10 cellular contexts compared by ENCODE assay signal in the genomic region with DNA sequence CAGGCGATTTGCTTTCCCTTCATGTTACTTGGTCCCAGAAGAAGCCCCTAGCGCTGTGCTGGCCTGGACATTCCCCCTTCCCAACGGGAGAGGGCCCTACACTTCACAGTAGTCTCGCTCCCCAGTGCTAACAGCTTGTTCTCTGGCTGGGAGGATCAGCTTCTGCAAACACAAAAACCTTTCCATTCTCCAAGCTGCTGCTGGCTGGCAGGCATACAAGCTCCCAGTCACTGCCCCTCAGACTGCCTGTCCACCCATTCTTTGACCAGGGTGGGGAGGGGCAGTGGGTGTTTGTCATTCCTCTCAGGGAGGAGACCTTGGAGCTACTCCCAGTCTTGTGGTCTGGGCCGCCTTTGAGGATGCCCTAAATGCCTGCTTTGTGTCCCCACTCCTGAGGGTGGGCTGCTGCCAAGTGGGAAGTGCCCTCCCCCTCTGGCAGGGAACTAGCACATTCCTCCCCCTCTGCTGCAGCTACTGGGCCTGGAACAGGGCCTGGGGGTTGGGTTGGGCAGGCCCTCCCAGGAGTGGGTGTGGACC. TPM values are rescaled to one million over a fixed set of nuclear protein-coding genes. Genes with fewer than 3 reads are reported as not detected.
DNase-seq lines count a peak whose midpoint lies in the region; ATAC-seq and TF ChIP-seq lines count a peak whose summit lies in the region.
"Had no signal": no experiment of that assay in that cellular context is flagged by ENCODE, and none has a peak within 500 bp of the region (broad histone marks: within the 10 kb centered on the region; RNA-seq: fewer than 3 reads in every experiment).

No MANE protein-coding gene starts in this region.

- TF ChIP-seq CTCF in C4-2B (conservative IDR thresholded peaks at IDR 0.05), result no peak
- no peak for TF ChIP-seq CTCF in Panc1 (IDR thresholded peaks at IDR 0.05)
- peak; percentile 59 for TF ChIP-seq CTCF in fibroblast of the aortic adventitia (IDR thresholded peaks at IDR 0.05; ENCODE audit: insufficient read depth, low read length)
- TF ChIP-seq CTCF in neural progenitor cell (IDR thresholded peaks at IDR 0.05), result peak; percentile 49

- DNase-seq in Panc1 (ENCODE audit: low read depth, low spot score) (no peak), fibroblast of the aortic adventitia (ENCODE audit: low read depth) (peak; percentile 96), neural progenitor cell (ENCODE audit: low spot score) (peak; percentile 77), SKM-1 treated with dmso at 0.1 percent for 144 hours (lab: John Stamatoyannopoulos, UW; ENCODE audit: unreplicated experiment) (no peak), NAMALWA (ENCODE audit: low spot score) (no peak), RKO (ENCODE audit: low spot score) (no peak)
- DNase-seq: DMS53, MV-4-11 had no signal

- H3K4me3 Mint-ChIP-seq in neural progenitor cell, result no peak overlapping the region

- intact Hi-C loops in Panc1 (cut with micrococcal nuclease; ENCODE audit: unreplicated experiment), result loop anchor here (1.0 to 2.0 kb wide), 2 partner anchors 65 to 97 kb away; no protein-coding TSS in a partner anchor

- peaks cover 21% of the 10 kb centered on the region for H3K4me1 Mint-ChIP-seq in neural progenitor cell

- H4K20me1 ChIP-seq in neural progenitor cell (ENCODE audit: low read depth), result no peaks in the 10 kb centered on the region

- BruUV-seq in Panc1 (replicated peaks; lab: Mats Ljungman, UMichigan), result no TSS peak

- CTCF ChIA-PET in Panc1 (lab: Charles Lee), result interaction anchor here (0.5 to 3.0 kb wide), 7 partner anchors 12 to 98 kb away, joined by 3 to 14 read pairs (median 4); no protein-coding TSS in a partner anchor

- H3K27me3 ChIP-seq in Panc1 (ENCODE audit: control insufficient read depth, insufficient read depth, low read length) (no peaks in the 10 kb centered on the region), neural progenitor cell (no peaks in the 10 kb centered on the region)

- no peak overlapping the region for H3K9ac ChIP-seq in neural progenitor cell

- H3K9me3 ChIP-seq in Panc1 (ENCODE audit: control insufficient read depth, insufficient read depth, low read depth, low read length), result no peaks in the 10 kb centered on the region
- H3K9me3 ChIP-seq in neural progenitor cell (ENCODE audit: low read depth), result no peaks in the 10 kb centered on the region

- peaks cover 25% of the 10 kb centered on the region for H3K27me3 Mint-ChIP-seq in neural progenitor cell (ENCODE audit: insufficient read depth, low read depth)

- in situ Hi-C loops in Panc1 (cut with HindIII; ENCODE audit: low pct_unique_long_range_greater_than_20kb, low sequenced_read_pairs), result no loop called here

- H3K9me3 Mint-ChIP-seq in neural progenitor cell, result no peaks in the 10 kb centered on the region

- H3K27ac Mint-ChIP-seq in neural progenitor cell, result no peak overlapping the region

- H3K27ac ChIP-seq in C4-2B, result peak overlapping the region; percentile 40
- H3K27ac ChIP-seq in Panc1 (ENCODE audit: low read length), result no peak overlapping the region
- H3K27ac ChIP-seq in neural progenitor cell, result no peak overlapping the region

- peaks cover 2% of the 10 kb centered on the region for H3K36me3 Mint-ChIP-seq in neural progenitor cell

- POLR2A ChIA-PET in Panc1 (lab: Charles Lee), result no interaction called here

- H3K4me3 ChIP-seq in Panc1 (ENCODE audit: low read depth in 2 of 2, low read length in 2 of 2) (no peak overlapping the region), fibroblast of the aortic adventitia (ENCODE audit: low read depth, low read length) (no peak overlapping the region), neural progenitor cell (no peak overlapping the region)

- H2AFZ ChIP-seq in neural progenitor cell (replicated peaks), result no peak overlapping the region

- H3K79me2 ChIP-seq in neural progenitor cell (ENCODE audit: low read depth), result no peaks in the 10 kb centered on the region

- H3K4me1 ChIP-seq in Panc1 (ENCODE audit: control insufficient read depth, insufficient read depth, low read length), result peaks cover 14% of the 10 kb centered on the region
- H3K4me1 ChIP-seq in neural progenitor cell, result no peaks in the 10 kb centered on the region

- H3K36me3 ChIP-seq in Panc1 (ENCODE audit: control insufficient read depth, insufficient read depth, low read length) (no peaks in the 10 kb centered on the region), neural progenitor cell (no peaks in the 10 kb centered on the region)

- ATAC-seq in Panc1, result peak; percentile 16; the same call in 1 of the 2 replicates
- ATAC-seq in HG02970 (IDR thresholded peaks at IDR 0.05; ENCODE audit: low FRiP score, unreplicated experiment), result no peak

- H3F3A ChIP-seq in neural progenitor cell (ENCODE audit: low read depth), result no peaks in the 10 kb centered on the region

- H3K4me2 ChIP-seq in neural progenitor cell, result no peak overlapping the region

RNA-seq across cellular contexts. Expression of gene ENHO, which starts 20.8 kb away (rescaled TPM):
- total RNA-seq in Panc1 (2021; ENCODE audit: unreplicated experiment) (7.2 TPM), fibroblast of the aortic adventitia (ENCODE audit: low replicate concordance) (not detected in 2 replicates), neural progenitor cell (ENCODE audit: low replicate concordance) (4.4 and 21.3 TPM in 2 replicates)
- 9.5 TPM for polyA plus RNA-seq in Panc1 (2012; ENCODE audit: insufficient read length)

RNA-seq across cellular contexts. Expression of gene DNAI1, which starts 43.4 kb away (rescaled TPM):
- total RNA-seq in Panc1 (2021; ENCODE audit: unreplicated experiment) (2.2 TPM), fibroblast of the aortic adventitia (ENCODE audit: low replicate concordance) (1.1 TPM in 1 of 2 replicates, not detected in the other), neural progenitor cell (ENCODE audit: low replicate concordance) (0.52 and 1.3 TPM in 2 replicates)
- polyA plus RNA-seq in Panc1 (2012; ENCODE audit: insufficient read length), result 1.3 TPM

RNA-seq across cellular contexts. Expression of gene FAM219A, which starts 43.6 kb away (rescaled TPM):
- 38.6 TPM for total RNA-seq in Panc1 (2021; ENCODE audit: unreplicated experiment)
- polyA plus RNA-seq in Panc1 (2012; ENCODE audit: insufficient read length), result 26.2 TPM
- total RNA-seq in fibroblast of the aortic adventitia (ENCODE audit: low replicate concordance), result 6.1 and 7.0 TPM in 2 replicates
- total RNA-seq in neural progenitor cell (ENCODE audit: low replicate concordance), result 4.2 and 6.5 TPM in 2 replicates

Comparison
In these comparisons a context has a peak if more than half of its experiments do, and no peak if none do; other contexts are left out.
1. CTCF ChIP-seq: peak in fibroblast of the aortic adventitia (single experiment) and neural progenitor cell (single experiment); none in C4-2B (single experiment) and Panc1 (single experiment).
2. DNase-seq: peak in fibroblast of the aortic adventitia (single experiment) and neural progenitor cell (single experiment); none in Panc1 (single experiment), SKM-1 treated with dmso at 0.1 percent for 144 hours (single experiment), NAMALWA (single experiment) and RKO (single experiment).